ENCODE assay signal across 8 cellular contexts in genomic region chr2:37892436-37893114, GRCh38. TPM values are rescaled to one million over a fixed set of nuclear protein-coding genes. Genes with fewer than 3 reads are reported as not detected.
DNase-seq lines count a peak whose midpoint lies in the region; ATAC-seq and TF ChIP-seq lines count a peak whose summit lies in the region.

No MANE protein-coding gene starts in this region.

- no peaks in the 10 kb centered on the region for H4K20me1 ChIP-seq in OCI-LY1 (ENCODE audit: insufficient read depth, low read length)

- TF ChIP-seq CTCF in OCI-LY1 (IDR thresholded peaks at IDR 0.05; ENCODE audit: low read length): no peak
- TF ChIP-seq CTCF in natural killer cell (IDR thresholded peaks at IDR 0.05): no peak
- no peak for TF ChIP-seq CTCF in sigmoid colon (IDR thresholded peaks at IDR 0.05)
- no peak for TF ChIP-seq CTCF in glutamatergic neuron (IDR thresholded peaks at IDR 0.05; ENCODE audit: partially characterized antibody, unreplicated experiment)

- no peak overlapping the region; the same call in 1 of the 2 replicates for H2AFZ ChIP-seq in OCI-LY1 (ENCODE audit: low read length)

- H3K4me1 Mint-ChIP-seq in natural killer cell (peaks cover 28 to 29% of the 10 kb centered on the region in 2 donors), glutamatergic neuron (ENCODE audit: low read depth, unreplicated experiment) (peaks cover 2% of the 10 kb centered on the region)

- H3K9me3 Mint-ChIP-seq in natural killer cell: no peaks in the 10 kb centered on the region
- H3K9me3 Mint-ChIP-seq in glutamatergic neuron (ENCODE audit: unreplicated experiment): no peaks in the 10 kb centered on the region

- H3K27ac ChIP-seq in OCI-LY1 (ENCODE audit: low read depth, low read length, poor library complexity, severe bottlenecking) (peak overlapping the region; percentile 68), sigmoid colon (no peak overlapping the region)

- H3K27me3 Mint-ChIP-seq in natural killer cell (ENCODE audit: low read depth in 2 of 2): peaks cover 5 to 9% of the 10 kb centered on the region in 2 donors
- no peaks in the 10 kb centered on the region for H3K27me3 Mint-ChIP-seq in glutamatergic neuron (ENCODE audit: unreplicated experiment)

- H3K4me3 ChIP-seq in OCI-LY1 (ENCODE audit: low read depth, low read length, poor library complexity, severe bottlenecking) (peak overlapping the region; percentile 5), sigmoid colon (no peak overlapping the region)

- H3F3A ChIP-seq in OCI-LY1 (ENCODE audit: insufficient read depth, low read length): no peaks in the 10 kb centered on the region

- H3K4me2 ChIP-seq in OCI-LY1 (ENCODE audit: low read length): peak overlapping the region; percentile 24

- ATAC-seq in GM18907 (IDR thresholded peaks at IDR 0.05; ENCODE audit: unreplicated experiment) (peak; percentile 76), HG02870 (IDR thresholded peaks at IDR 0.05; ENCODE audit: unreplicated experiment) (peak; percentile 76), natural killer cell (peak; percentile 18 to 62 (median 54))

- H3K27ac Mint-ChIP-seq in natural killer cell (peak overlapping the region; percentile 72 to 79), glutamatergic neuron (ENCODE audit: unreplicated experiment) (no peak overlapping the region)

- H3K9me2 ChIP-seq in OCI-LY1 (ENCODE audit: low read depth, low read length): no peaks in the 10 kb centered on the region

- no peak for TF ChIP-seq EP300 in sigmoid colon (IDR thresholded peaks at IDR 0.05)

- H3K79me2 ChIP-seq in OCI-LY1 (ENCODE audit: insufficient read depth, low read length): no peaks in the 10 kb centered on the region

- DNase-seq in natural killer cell (no peak), sigmoid colon (no peak), iPS-NIHi7 (ENCODE audit: extremely low spot score) (no peak), glutamatergic neuron (no peak)
- no peak for DNase-seq in activated CD4-positive, CD25-positive, alpha-beta regulatory T cell treated with anti-CD3 and anti-CD28 coated beads, Interleukin-2, amount 50 U/mL, for 72 hours

- 41 to 61% methylated on average over 7 of the region's 7 CpGs for WGBS in sigmoid colon, 2 donors

- no peaks in the 10 kb centered on the region for H3K36me3 ChIP-seq in OCI-LY1 (ENCODE audit: insufficient read depth, low read length)
- no peaks in the 10 kb centered on the region for H3K36me3 ChIP-seq in sigmoid colon

- H3K36me3 Mint-ChIP-seq in natural killer cell (no peaks in the 10 kb centered on the region), glutamatergic neuron (ENCODE audit: unreplicated experiment) (no peaks in the 10 kb centered on the region)

- no peak for TF ChIP-seq POLR2A in sigmoid colon (IDR thresholded peaks at IDR 0.05)

- intact Hi-C loops in natural killer cell (cut with micrococcal nuclease) (loop anchor here (5.0 kb wide), 1 partner anchor 380 kb away; no protein-coding TSS in a partner anchor), sigmoid colon (cut with DNase I) (loop anchor here (10.0 kb wide), 1 partner anchor 382 kb away; no protein-coding TSS in a partner anchor)

- peak overlapping the region; percentile 54 for H3K4me3 Mint-ChIP-seq in natural killer cell
- H3K4me3 Mint-ChIP-seq in glutamatergic neuron (ENCODE audit: unreplicated experiment): no peak overlapping the region

- H3K27me3 ChIP-seq in OCI-LY1 (ENCODE audit: insufficient read depth, low read length) (no peaks in the 10 kb centered on the region; the same call in 1 of the 2 replicates), sigmoid colon (no peaks in the 10 kb centered on the region)

- peaks cover 22% of the 10 kb centered on the region for H3K4me1 ChIP-seq in OCI-LY1 (ENCODE audit: insufficient read depth, low read length, severe bottlenecking)
- H3K4me1 ChIP-seq in sigmoid colon: peaks cover 0 to 7% (median 0%) of the 10 kb centered on the region in 4 donors

- H3K9me3 ChIP-seq in OCI-LY1 (ENCODE audit: low read length): no peaks in the 10 kb centered on the region
- H3K9me3 ChIP-seq in sigmoid colon: no peaks in the 10 kb centered on the region

- peak overlapping the region; percentile 9; the same call in 1 of the 2 replicates for H3K9ac ChIP-seq in OCI-LY1 (ENCODE audit: low read length)

RNA-seq across cellular contexts. Expression of gene RMDN2, which starts 32.5 kb away (rescaled TPM):
- total RNA-seq in natural killer cell (10 to 100 TPM in 1 of 3 donors, 1 to 10 TPM in 2; 8.4 to 10.9 (median 8.4) TPM), sigmoid colon (10 to 100 TPM in 2 of 4 donors, 1 to 10 TPM in 2; 4.5 to 13.0 (median 9.6) TPM), glutamatergic neuron (ENCODE audit: unreplicated experiment) (5.5 TPM)
- polyA plus RNA-seq in sigmoid colon: 10 to 100 TPM in 1 of 3 donors, 1 to 10 TPM in 2; 4.2 to 15.6 (median 8.3) TPM
